1 cellular context compared by ENCODE assay signal in genomic region chr9:123360161-123361085, GRCh38.
A peak's percentile ranks its signal among the peaks of the same experiment; 100 is the strongest.
TF ChIP-seq lines count a peak whose summit lies in the region.

No MANE protein-coding gene starts in this region.

TF ChIP-seq in HepG2, 621 proteins besides CTCF, POLR2A, EP300 and RAD21 (continued from another document and continues in another):
- TF ChIP-seq ZBTB8A (CRISPR knock-in tag; IDR thresholded peaks at IDR 0.05; ENCODE audit: borderline replicate concordance, low read depth) (no peak), CCDC6 (CRISPR knock-in tag; IDR thresholded peaks at IDR 0.05) (no peak), ZNF761 (CRISPR knock-in tag; conservative IDR thresholded peaks at IDR 0.05) (no peak), KLF12 (CRISPR knock-in tag; IDR thresholded peaks at IDR 0.05; ENCODE audit: borderline replicate concordance) (peak; percentile 79; the same call in 1 of the 2 replicates), ZNF430 (CRISPR knock-in tag; IDR thresholded peaks at IDR 0.05) (no peak), ATF1 (CRISPR knock-in tag; IDR thresholded peaks at IDR 0.05) (no peak), TEF (CRISPR knock-in tag; IDR thresholded peaks at IDR 0.05) (no peak), NFYC (CRISPR knock-in tag; IDR thresholded peaks at IDR 0.05) (no peak), ZNF564 (CRISPR knock-in tag; IDR thresholded peaks at IDR 0.05) (no peak), ATM (IDR thresholded peaks at IDR 0.05; ENCODE audit: borderline replicate concordance) (no peak), RBFOX2 (IDR thresholded peaks at IDR 0.05; ENCODE audit: low read depth, low read length) (no peak), MNT (IDR thresholded peaks at IDR 0.05) (no peak), ZNF598 (CRISPR knock-in tag; IDR thresholded peaks at IDR 0.05; ENCODE audit: borderline replicate concordance) (no peak), FIP1L1 (IDR thresholded peaks at IDR 0.05; ENCODE audit: borderline replicate concordance, insufficient read depth, low read depth, low read length) (no peak), TFAP4 (IDR thresholded peaks at IDR 0.05; ENCODE audit: borderline replicate concordance, low read depth) (peak; percentile 77; the same call in 1 of the 2 replicates), ZNF772 (CRISPR knock-in tag; IDR thresholded peaks at IDR 0.05) (0 out of 2 replicates have a peak, but pooled peaks have one; percentile 5), TBP (CRISPR knock-in tag; IDR thresholded peaks at IDR 0.05) (no peak), ZFAT (CRISPR knock-in tag; conservative IDR thresholded peaks at IDR 0.05) (no peak), SMC3 (IDR thresholded peaks at IDR 0.05; ENCODE audit: low read length) (no peak), CCAR2 (optimal IDR thresholded peaks at IDR 0.05; ENCODE audit: low read depth, low read length) (no peak), ADNP (CRISPR knock-in tag; IDR thresholded peaks at IDR 0.05) (peak; percentile 27), SALL2 (CRISPR knock-in tag; IDR thresholded peaks at IDR 0.05) (no peak), ZBTB3 (CRISPR knock-in tag; IDR thresholded peaks at IDR 0.05; ENCODE audit: borderline replicate concordance, low read depth) (no peak), ATF6 (CRISPR knock-in tag; conservative IDR thresholded peaks at IDR 0.05) (no peak), ASH2L (IDR thresholded peaks at IDR 0.05; ENCODE audit: insufficient read length, low read depth, low read length) (peak; percentile 17), ONECUT2 (CRISPR knock-in tag; IDR thresholded peaks at IDR 0.05) (no peak), ZNF652 (CRISPR knock-in tag; IDR thresholded peaks at IDR 0.05; ENCODE audit: borderline replicate concordance, low read depth) (no peak), MEIS1 (CRISPR knock-in tag; IDR thresholded peaks at IDR 0.05; ENCODE audit: borderline replicate concordance) (no peak), E2F5 (CRISPR knock-in tag; conservative IDR thresholded peaks at IDR 0.05) (no peak), ZKSCAN5 (CRISPR knock-in tag; IDR thresholded peaks at IDR 0.05) (no peak), ZNF788 (CRISPR knock-in tag; IDR thresholded peaks at IDR 0.05; ENCODE audit: borderline replicate concordance) (no peak), XBP1 (CRISPR knock-in tag; IDR thresholded peaks at IDR 0.05) (no peak), ARID4A (CRISPR knock-in tag; IDR thresholded peaks at IDR 0.05; ENCODE audit: borderline replicate concordance) (peak; percentile 66; the same call in 1 of the 2 replicates), TAF15 (IDR thresholded peaks at IDR 0.05; ENCODE audit: low read depth, low read length, poor library complexity, severe bottlenecking) (no peak), NR2F1 (CRISPR knock-in tag; IDR thresholded peaks at IDR 0.05) (peak; percentile 62 to 74; a peak in 3 of 4 replicates), MTF2 (CRISPR knock-in tag; IDR thresholded peaks at IDR 0.05; ENCODE audit: borderline replicate concordance) (no peak), ZFX (CRISPR knock-in tag; IDR thresholded peaks at IDR 0.05; ENCODE audit: low read depth) (peak; percentile 58; the same call in 1 of the 2 replicates), ZNF224 (CRISPR knock-in tag; IDR thresholded peaks at IDR 0.05) (no peak), ATF4 (CRISPR knock-in tag; IDR thresholded peaks at IDR 0.05) (no peak), GTF2F1 (IDR thresholded peaks at IDR 0.05; ENCODE audit: low read length) (no peak), FLYWCH1 (CRISPR knock-in tag; IDR thresholded peaks at IDR 0.05) (no peak), U2AF2 (IDR thresholded peaks at IDR 0.05; ENCODE audit: low read depth, low read length) (0 out of 2 replicates have a peak, but pooled peaks have one; percentile 58), ZSCAN31 (CRISPR knock-in tag; IDR thresholded peaks at IDR 0.05; ENCODE audit: low read depth) (no peak), ZNF230 (CRISPR knock-in tag; IDR thresholded peaks at IDR 0.05) (no peak), HNRNPLL (IDR thresholded peaks at IDR 0.05; ENCODE audit: low read depth, low read length, poor library complexity, severe bottlenecking) (no peak), GZF1 (CRISPR knock-in tag; IDR thresholded peaks at IDR 0.05) (no peak)
- TF ChIP-seq, protein P1, sequence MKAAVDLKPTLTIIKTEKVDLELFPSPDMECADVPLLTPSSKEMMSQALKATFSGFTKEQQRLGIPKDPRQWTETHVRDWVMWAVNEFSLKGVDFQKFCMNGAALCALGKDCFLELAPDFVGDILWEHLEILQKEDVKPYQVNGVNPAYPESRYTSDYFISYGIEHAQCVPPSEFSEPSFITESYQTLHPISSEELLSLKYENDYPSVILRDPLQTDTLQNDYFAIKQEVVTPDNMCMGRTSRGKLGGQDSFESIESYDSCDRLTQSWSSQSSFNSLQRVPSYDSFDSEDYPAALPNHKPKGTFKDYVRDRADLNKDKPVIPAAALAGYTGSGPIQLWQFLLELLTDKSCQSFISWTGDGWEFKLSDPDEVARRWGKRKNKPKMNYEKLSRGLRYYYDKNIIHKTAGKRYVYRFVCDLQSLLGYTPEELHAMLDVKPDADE (CRISPR knock-in tag; IDR thresholded peaks at IDR 0.05), result no peak
- TF ChIP-seq, protein P2, sequence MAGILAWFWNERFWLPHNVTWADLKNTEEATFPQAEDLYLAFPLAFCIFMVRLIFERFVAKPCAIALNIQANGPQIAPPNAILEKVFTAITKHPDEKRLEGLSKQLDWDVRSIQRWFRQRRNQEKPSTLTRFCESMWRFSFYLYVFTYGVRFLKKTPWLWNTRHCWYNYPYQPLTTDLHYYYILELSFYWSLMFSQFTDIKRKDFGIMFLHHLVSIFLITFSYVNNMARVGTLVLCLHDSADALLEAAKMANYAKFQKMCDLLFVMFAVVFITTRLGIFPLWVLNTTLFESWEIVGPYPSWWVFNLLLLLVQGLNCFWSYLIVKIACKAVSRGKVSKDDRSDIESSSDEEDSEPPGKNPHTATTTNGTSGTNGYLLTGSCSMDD (CRISPR knock-in tag; IDR thresholded peaks at IDR 0.05), result no peak
- TF ChIP-seq, protein P3, sequence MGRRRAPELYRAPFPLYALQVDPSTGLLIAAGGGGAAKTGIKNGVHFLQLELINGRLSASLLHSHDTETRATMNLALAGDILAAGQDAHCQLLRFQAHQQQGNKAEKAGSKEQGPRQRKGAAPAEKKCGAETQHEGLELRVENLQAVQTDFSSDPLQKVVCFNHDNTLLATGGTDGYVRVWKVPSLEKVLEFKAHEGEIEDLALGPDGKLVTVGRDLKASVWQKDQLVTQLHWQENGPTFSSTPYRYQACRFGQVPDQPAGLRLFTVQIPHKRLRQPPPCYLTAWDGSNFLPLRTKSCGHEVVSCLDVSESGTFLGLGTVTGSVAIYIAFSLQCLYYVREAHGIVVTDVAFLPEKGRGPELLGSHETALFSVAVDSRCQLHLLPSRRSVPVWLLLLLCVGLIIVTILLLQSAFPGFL (CRISPR knock-in tag; IDR thresholded peaks at IDR 0.05), result no peak
- TF ChIP-seq, protein P4, sequence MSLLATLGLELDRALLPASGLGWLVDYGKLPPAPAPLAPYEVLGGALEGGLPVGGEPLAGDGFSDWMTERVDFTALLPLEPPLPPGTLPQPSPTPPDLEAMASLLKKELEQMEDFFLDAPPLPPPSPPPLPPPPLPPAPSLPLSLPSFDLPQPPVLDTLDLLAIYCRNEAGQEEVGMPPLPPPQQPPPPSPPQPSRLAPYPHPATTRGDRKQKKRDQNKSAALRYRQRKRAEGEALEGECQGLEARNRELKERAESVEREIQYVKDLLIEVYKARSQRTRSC (CRISPR knock-in tag; IDR thresholded peaks at IDR 0.05; ENCODE audit: low read depth), result no peak
- TF ChIP-seq, protein P5, sequence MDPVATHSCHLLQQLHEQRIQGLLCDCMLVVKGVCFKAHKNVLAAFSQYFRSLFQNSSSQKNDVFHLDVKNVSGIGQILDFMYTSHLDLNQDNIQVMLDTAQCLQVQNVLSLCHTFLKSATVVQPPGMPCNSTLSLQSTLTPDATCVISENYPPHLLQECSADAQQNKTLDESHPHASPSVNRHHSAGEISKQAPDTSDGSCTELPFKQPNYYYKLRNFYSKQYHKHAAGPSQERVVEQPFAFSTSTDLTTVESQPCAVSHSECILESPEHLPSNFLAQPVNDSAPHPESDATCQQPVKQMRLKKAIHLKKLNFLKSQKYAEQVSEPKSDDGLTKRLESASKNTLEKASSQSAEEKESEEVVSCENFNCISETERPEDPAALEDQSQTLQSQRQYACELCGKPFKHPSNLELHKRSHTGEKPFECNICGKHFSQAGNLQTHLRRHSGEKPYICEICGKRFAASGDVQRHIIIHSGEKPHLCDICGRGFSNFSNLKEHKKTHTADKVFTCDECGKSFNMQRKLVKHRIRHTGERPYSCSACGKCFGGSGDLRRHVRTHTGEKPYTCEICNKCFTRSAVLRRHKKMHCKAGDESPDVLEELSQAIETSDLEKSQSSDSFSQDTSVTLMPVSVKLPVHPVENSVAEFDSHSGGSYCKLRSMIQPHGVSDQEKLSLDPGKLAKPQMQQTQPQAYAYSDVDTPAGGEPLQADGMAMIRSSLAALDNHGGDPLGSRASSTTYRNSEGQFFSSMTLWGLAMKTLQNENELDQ (CRISPR knock-in tag; IDR thresholded peaks at IDR 0.05; ENCODE audit: borderline replicate concordance), result no peak
